12 cellular contexts compared by ENCODE assay signal in genomic region chr1:38558476-38559179, GRCh38.
DNase-seq lines count a peak whose midpoint lies in the region; ATAC-seq and TF ChIP-seq lines count a peak whose summit lies in the region.
"Had no signal": no experiment of that assay in that cellular context is flagged by ENCODE, and none has a peak within 500 bp of the region (broad histone marks: within the 10 kb centered on the region; RNA-seq: fewer than 3 reads in every experiment).

No MANE protein-coding gene starts in this region.

- no peak for ATAC-seq in activated CD8-positive, alpha-beta memory T cell treated with anti-CD3 and anti-CD28 coated beads, Interleukin-2, amount 10 ng/mL, durations not matched to agents 7 days and 5 days
- no peak for ATAC-seq in GM19351 (IDR thresholded peaks at IDR 0.05; ENCODE audit: unreplicated experiment)

- H3K27ac Mint-ChIP-seq in activated CD8-positive, alpha-beta memory T cell treated with anti-CD3 and anti-CD28 coated beads, Interleukin-2, amount 10 ng/mL, durations not matched to agents 7 days and 5 days: peak overlapping the region; percentile 86
- H3K27ac Mint-ChIP-seq in glutamatergic neuron (ENCODE audit: unreplicated experiment) (peak overlapping the region; percentile 23), progenitor cell of endocrine pancreas (no peak overlapping the region)

- no peak overlapping the region for H3K4me3 Mint-ChIP-seq in activated CD8-positive, alpha-beta memory T cell treated with anti-CD3 and anti-CD28 coated beads, Interleukin-2, amount 10 ng/mL, durations not matched to agents 7 days and 5 days
- H3K4me3 Mint-ChIP-seq in glutamatergic neuron (ENCODE audit: unreplicated experiment) (peak overlapping the region; percentile 37), progenitor cell of endocrine pancreas (ENCODE audit: low read depth) (no peak overlapping the region)

- peak overlapping the region; percentile 72 for H3K27ac ChIP-seq in thymus (ENCODE audit: low read depth)

- H3K27me3 Mint-ChIP-seq in activated CD8-positive, alpha-beta memory T cell treated with anti-CD3 and anti-CD28 coated beads, Interleukin-2, amount 10 ng/mL, durations not matched to agents 7 days and 5 days: peaks cover 37% of the 10 kb centered on the region
- peaks cover 6% of the 10 kb centered on the region for H3K27me3 Mint-ChIP-seq in glutamatergic neuron (ENCODE audit: unreplicated experiment)
- peaks cover 45% of the 10 kb centered on the region for H3K27me3 Mint-ChIP-seq in progenitor cell of endocrine pancreas

- H3K4me3 ChIP-seq in thymus (ENCODE audit: low read length): no peak overlapping the region
- H3K4me3 ChIP-seq: lung had no signal

- WGBS in thymus: 79% methylated on average over 15 of the region's 15 CpGs

- no peaks in the 10 kb centered on the region for H3K9me3 ChIP-seq in thymus (ENCODE audit: control insufficient read depth)
- H3K9me3 ChIP-seq: tibial nerve had no signal

- CTCF ChIA-PET in activated CD8-positive, alpha-beta memory T cell treated with anti-CD3 and anti-CD28 coated beads, Interleukin-2, amount 10 ng/mL, durations not matched to agents 7 days and 5 days (lab: Charles Lee): interaction anchor here (0.9 to 2.7 kb wide), 2 partner anchors 11 to 31 kb away, joined by 3 to 8 read pairs; no protein-coding TSS in a partner anchor

- H3K36me3 Mint-ChIP-seq in activated CD8-positive, alpha-beta memory T cell treated with anti-CD3 and anti-CD28 coated beads, Interleukin-2, amount 10 ng/mL, durations not matched to agents 7 days and 5 days: peaks cover 2% of the 10 kb centered on the region
- H3K36me3 Mint-ChIP-seq in glutamatergic neuron (ENCODE audit: unreplicated experiment) (no peaks in the 10 kb centered on the region), progenitor cell of endocrine pancreas (ENCODE audit: insufficient read depth) (no peaks in the 10 kb centered on the region)

- peaks cover 8% of the 10 kb centered on the region for H3K4me1 ChIP-seq in thymus (ENCODE audit: control insufficient read depth, insufficient read depth, low read length)

- no peaks in the 10 kb centered on the region for H3K9me3 Mint-ChIP-seq in activated CD8-positive, alpha-beta memory T cell treated with anti-CD3 and anti-CD28 coated beads, Interleukin-2, amount 10 ng/mL, durations not matched to agents 7 days and 5 days (ENCODE audit: low read depth)
- peaks cover 4% of the 10 kb centered on the region for H3K9me3 Mint-ChIP-seq in glutamatergic neuron (ENCODE audit: unreplicated experiment)
- H3K9me3 Mint-ChIP-seq in progenitor cell of endocrine pancreas (ENCODE audit: low read depth): no peaks in the 10 kb centered on the region
- H3K9me3 Mint-ChIP-seq: activated T-cell treated with anti-CD3 and anti-CD28 coated beads, Interleukin-2, amount 50 U/mL, for 72 hours had no signal

- DNase-seq in activated CD8-positive, alpha-beta memory T cell treated with anti-CD3 and anti-CD28 coated beads, Interleukin-2, amount 10 ng/mL, durations not matched to agents 7 days and 5 days: no peak
- no peak for DNase-seq in activated CD8-positive, alpha-beta memory T cell treated with anti-CD3 and anti-CD28 coated beads, Interleukin-2, amount 50 U/mL, for 4 hours
- peak; percentile 25 for DNase-seq in NCI-H2227 treated with DMSO at 0.1 percent for 48 hours (lab: John Stamatoyannopoulos, UW)
- peak; percentile 48 for DNase-seq in glutamatergic neuron
- no peak for DNase-seq in progenitor cell of endocrine pancreas (ENCODE audit: low spot score, unreplicated experiment)
- DNase-seq in NCI-H345 treated with DMSO at 0.1 percent for 48 hours (lab: John Stamatoyannopoulos, UW; ENCODE audit: unreplicated experiment): no peak
- DNase-seq: MM.1S had no signal

- H3K36me3 ChIP-seq in thymus (ENCODE audit: control insufficient read depth, insufficient read depth): no peaks in the 10 kb centered on the region
- H3K36me3 ChIP-seq: tibial nerve had no signal

- peaks cover 5% of the 10 kb centered on the region for H3K27me3 ChIP-seq in thymus (ENCODE audit: control insufficient read depth, insufficient read depth)

- H3K4me1 Mint-ChIP-seq in activated CD8-positive, alpha-beta memory T cell treated with anti-CD3 and anti-CD28 coated beads, Interleukin-2, amount 10 ng/mL, durations not matched to agents 7 days and 5 days: peaks cover 67% of the 10 kb centered on the region
- peaks cover 33% of the 10 kb centered on the region for H3K4me1 Mint-ChIP-seq in glutamatergic neuron (ENCODE audit: low read depth, unreplicated experiment)
- peaks cover 20% of the 10 kb centered on the region for H3K4me1 Mint-ChIP-seq in progenitor cell of endocrine pancreas (ENCODE audit: low read depth)

- TF ChIP-seq CTCF in glutamatergic neuron (IDR thresholded peaks at IDR 0.05; ENCODE audit: partially characterized antibody, unreplicated experiment) (no peak), progenitor cell of endocrine pancreas (IDR thresholded peaks at IDR 0.05; ENCODE audit: unreplicated experiment) (no peak)

Comparison
In these comparisons a context has a peak if more than half of its experiments do, and no peak if none do; other contexts are left out.
1. DNase-seq: peak in NCI-H2227 treated with DMSO at 0.1 percent for 48 hours (single experiment) and glutamatergic neuron (single experiment); none in activated CD8-positive, alpha-beta memory T cell treated with anti-CD3 and anti-CD28 coated beads, Interleukin-2, amount 10 ng/mL, durations not matched to agents 7 days and 5 days (single experiment), activated CD8-positive, alpha-beta memory T cell treated with anti-CD3 and anti-CD28 coated beads, Interleukin-2, amount 50 U/mL, for 4 hours (single experiment), progenitor cell of endocrine pancreas (single experiment) and NCI-H345 treated with DMSO at 0.1 percent for 48 hours (single experiment).